ENCODE assay signal across 9 cellular contexts in the genomic region with DNA sequence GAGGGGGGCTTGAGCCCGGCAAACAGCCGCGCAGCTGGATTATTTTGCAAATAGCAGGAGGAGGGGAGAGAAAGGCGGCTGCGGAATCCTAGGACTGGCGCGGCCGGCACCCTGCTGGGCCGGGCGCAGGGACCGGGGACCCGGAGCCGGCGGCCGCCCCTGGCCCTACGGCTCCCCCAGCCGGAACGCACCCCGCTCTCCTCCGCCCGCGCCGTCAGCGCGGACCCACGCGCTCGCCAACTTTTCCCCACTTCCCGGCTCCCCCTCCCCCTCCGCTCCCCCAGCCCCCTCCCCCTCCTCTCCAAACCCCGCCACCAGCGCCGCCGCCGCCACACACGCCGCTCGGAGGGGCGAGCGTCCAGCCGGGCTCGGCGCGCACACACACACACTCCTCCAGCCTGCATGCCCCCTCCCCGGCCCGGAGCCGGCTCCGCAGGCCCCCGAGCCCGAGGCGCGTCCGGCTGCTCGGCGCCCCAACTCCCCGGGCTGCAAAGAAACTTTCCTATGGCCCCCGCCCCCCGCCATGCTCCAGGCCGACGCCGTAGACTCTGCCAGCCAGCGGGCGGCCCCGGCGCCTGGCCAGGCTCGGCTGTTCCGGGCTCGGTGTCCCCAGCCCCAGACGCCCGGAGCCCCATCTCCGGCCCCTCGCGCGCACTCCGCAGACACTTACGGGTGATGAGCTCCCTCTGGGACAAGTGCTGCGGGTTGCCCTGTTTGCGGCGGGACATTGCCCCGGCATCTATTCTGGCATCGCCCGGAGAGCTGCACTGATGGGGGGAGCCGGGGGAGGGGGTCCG. TPM values are rescaled to one million over a fixed set of nuclear protein-coding genes. Genes with fewer than 3 reads are reported as not detected.
DNase-seq lines count a peak whose midpoint lies in the region; ATAC-seq and TF ChIP-seq lines count a peak whose summit lies in the region.
"Had no signal": no experiment of that assay in that cellular context is flagged by ENCODE, and none has a peak within 500 bp of the region (broad histone marks: within the 10 kb centered on the region; RNA-seq: fewer than 3 reads in every experiment).

No MANE protein-coding gene starts in this region.

- ATAC-seq in GM21825 (IDR thresholded peaks at IDR 0.05; ENCODE audit: unreplicated experiment), result no peak

- H3K27ac Mint-ChIP-seq in nephron, result no peak overlapping the region

- peak; percentile 31 for DNase-seq in GM03348 (ENCODE audit: low spot score)
- peak; percentile 67 for DNase-seq in NCI-H2107 (lab: John Stamatoyannopoulos, UW)
- DNase-seq in cardiac fibroblast (ENCODE audit: low read depth in 2 of 2), result no peak
- no peak for DNase-seq in cerebellum (ENCODE audit: low spot score)
- DNase-seq in SW 1271 (lab: John Stamatoyannopoulos, UW), result no peak
- no peak for DNase-seq in activated CD4-positive, CD25-positive, alpha-beta regulatory T cell treated with anti-CD3 and anti-CD28 coated beads, Interleukin-2, amount 50 U/mL, for 72 hours

- peak overlapping the region; percentile 39 to 42 for H3K4me3 ChIP-seq in cardiac fibroblast (replicated peaks in 1 of 2; ENCODE audit: low read depth in 2 of 2, low read length in 2 of 2)

- peaks cover 59% of the 10 kb centered on the region for H3K4me1 Mint-ChIP-seq in nephron

- no peaks in the 10 kb centered on the region for H3K9me3 Mint-ChIP-seq in nephron

- no peaks in the 10 kb centered on the region for H3K36me3 Mint-ChIP-seq in nephron (ENCODE audit: low read depth)

- peaks cover 86% of the 10 kb centered on the region for H3K27me3 Mint-ChIP-seq in nephron (ENCODE audit: low read depth)

- TF ChIP-seq CTCF in cardiac fibroblast (IDR thresholded peaks at IDR 0.05; ENCODE audit: low read depth, low read length) (no peak), nephron (IDR thresholded peaks at IDR 0.05; ENCODE audit: unreplicated experiment in 3 of 3) (no peak)

- H3K4me3 Mint-ChIP-seq in nephron, result peak overlapping the region; percentile 87 to 92 (median 90)

RNA-seq across cellular contexts. Expression of gene BCL11B, which starts 1.3 kb away (rescaled TPM):
- total RNA-seq in cerebellum, result 5.1 TPM
- total RNA-seq: NCI-H460 had no signal

Comparison
In these comparisons a context has a peak if more than half of its experiments do, and no peak if none do; other contexts are left out.
1. DNase-seq: peak in GM03348 (single experiment) and NCI-H2107 (single experiment); none in cardiac fibroblast (0 of 2), cerebellum (single experiment), SW 1271 (0 of 2) and activated CD4-positive, CD25-positive, alpha-beta regulatory T cell treated with anti-CD3 and anti-CD28 coated beads, Interleukin-2, amount 50 U/mL, for 72 hours (single experiment).